8 cellular contexts compared by ENCODE assay signal in the genomic region with DNA sequence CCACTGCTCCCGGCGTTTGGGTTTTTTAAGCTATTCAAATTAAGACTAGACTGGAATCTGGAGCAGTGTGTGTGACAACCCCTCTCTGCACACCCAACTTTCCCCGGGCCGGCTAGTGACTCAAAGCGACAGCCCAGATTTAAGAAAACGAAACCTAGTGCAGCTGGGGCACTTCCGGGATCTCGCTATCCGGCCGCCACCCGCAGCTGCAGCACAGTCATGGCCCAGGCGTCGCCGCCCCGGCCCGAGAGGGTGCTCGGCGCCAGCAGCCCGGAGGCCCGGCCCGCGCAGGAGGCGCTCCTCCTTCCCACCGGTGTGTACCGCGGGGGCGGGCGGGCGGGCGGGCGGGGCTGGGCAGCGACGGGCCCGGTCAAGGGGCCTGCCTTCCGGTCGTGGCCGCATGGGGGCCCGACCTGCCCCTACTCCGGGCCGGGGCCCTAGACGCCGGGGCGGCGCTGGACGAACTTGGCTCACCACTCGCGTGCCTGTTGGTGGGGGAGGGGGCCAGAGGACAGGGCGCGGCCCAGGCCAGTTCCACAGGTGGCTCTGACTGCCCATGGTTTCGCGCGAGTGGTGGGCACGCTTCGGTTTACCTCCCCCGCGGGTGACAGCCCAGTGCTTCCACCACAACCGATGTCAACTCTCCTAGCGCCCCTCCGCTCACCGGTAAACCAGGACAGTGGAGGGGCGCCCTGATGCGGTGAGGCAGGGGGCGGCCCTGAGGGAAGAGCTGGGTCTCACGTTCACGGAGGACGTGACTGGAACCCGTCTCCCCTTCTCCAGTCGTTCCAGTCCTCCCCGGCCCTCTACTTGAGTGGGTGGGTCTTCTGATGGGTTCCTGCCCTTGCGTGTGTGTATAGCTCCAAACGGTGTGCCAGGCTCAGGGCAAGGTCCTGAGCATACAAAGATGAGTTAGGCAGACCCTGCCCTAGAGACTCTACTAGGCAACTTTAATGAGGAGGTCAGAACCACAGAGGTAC. TPM values are rescaled to one million over a fixed set of nuclear protein-coding genes. Genes with fewer than 3 reads are reported as not detected.
DNase-seq lines count a peak whose midpoint lies in the region; ATAC-seq and TF ChIP-seq lines count a peak whose summit lies in the region.

PHF11 (plus strand) TSS at position 171 of the 980 bp plus-strand sequence; CDS start at position 220, 49 bp downstream.

- peak within 1 kb of the TSS; percentile 61 for H3K9ac ChIP-seq in NT2/D1 (ENCODE audit: insufficient read length, low read depth)

- TF ChIP-seq CTCF in 22Rv1 (IDR thresholded peaks at IDR 0.05) (0 out of 2 replicates have a peak, but pooled peaks have one; percentile 10), epithelial cell of esophagus (IDR thresholded peaks at IDR 0.05; ENCODE audit: insufficient read depth, low read depth, low read length, missing control alignments) (no peak)

- H3K4me3 ChIP-seq in NT2/D1 (ENCODE audit: insufficient read length, low read depth) (peak within 1 kb of the TSS; percentile 28), epithelial cell of esophagus (ENCODE audit: low read length) (peak within 1 kb of the TSS; percentile 61), mononuclear cell (ENCODE audit: low read length) (peak within 1 kb of the TSS; percentile 77)

- H3K4me1 ChIP-seq in NT2/D1 (ENCODE audit: insufficient read depth, insufficient read length), result no peaks in the 10 kb centered on the region
- peaks cover 25% of the 10 kb centered on the region for H3K4me1 ChIP-seq in mononuclear cell (ENCODE audit: insufficient read depth, low read length)

- ATAC-seq in GM18519 (IDR thresholded peaks at IDR 0.05; ENCODE audit: low FRiP score, unreplicated experiment) (peak; percentile 86), HG03025 (IDR thresholded peaks at IDR 0.05; ENCODE audit: low FRiP score, unreplicated experiment) (peak; percentile 73)

- DNase-seq in NT2/D1 (ENCODE audit: low read depth, low spot score), result peak; percentile 16
- DNase-seq in activated T-cell treated with anti-CD3 and anti-CD28 coated beads for 4 hours, result peak; percentile 80
- DNase-seq in epithelial cell of esophagus (ENCODE audit: low read depth), result peak; percentile 79
- DNase-seq in stimulated activated CD8-positive, alpha-beta memory T cell treated with anti-CD3 and anti-CD28 coated beads, Interleukin-4, amount 100 ng/mL, for 24 hours (ENCODE audit: low read depth), result peak; percentile 78

- H3K36me3 ChIP-seq in NT2/D1 (ENCODE audit: insufficient read depth, insufficient read length, low read length), result no peaks in the 10 kb centered on the region

- H3K9me3 ChIP-seq in NT2/D1 (ENCODE audit: insufficient read depth, low read length) (no peaks in the 10 kb centered on the region), mononuclear cell (ENCODE audit: low read depth, low read length) (no peaks in the 10 kb centered on the region)

- H3K27ac ChIP-seq in 22Rv1, result peak within 1 kb of the TSS; percentile 91

- no peaks in the 10 kb centered on the region for H3K27me3 ChIP-seq in NT2/D1 (ENCODE audit: insufficient read depth, insufficient read length)
- H3K27me3 ChIP-seq in mononuclear cell (ENCODE audit: insufficient read depth, low read length), result no peaks in the 10 kb centered on the region

RNA-seq across cellular contexts. Expression of gene PHF11, which starts in this region (rescaled TPM):
- 56.9 TPM for total RNA-seq in mononuclear cell

Comparison
In these comparisons a context has a peak if more than half of its experiments do, and no peak if none do; other contexts are left out.
1. Peak in every context shown above with its lines: DNase-seq, ATAC-seq, H3K4me3 ChIP-seq and H3K27ac ChIP-seq.
2. DNase-seq: peak in every context shown above with its lines; median percentile 80 in activated T-cell treated with anti-CD3 and anti-CD28 coated beads for 4 hours; 79 in epithelial cell of esophagus; 78 in stimulated activated CD8-positive, alpha-beta memory T cell treated with anti-CD3 and anti-CD28 coated beads, Interleukin-4, amount 100 ng/mL, for 24 hours; 16 in NT2/D1.